Comparison of ENCODE assay signal across 8 cellular contexts in genomic region chr12:8179989-8180585, GRCh38. TPM values are rescaled to one million over a fixed set of nuclear protein-coding genes. Genes with fewer than 3 reads are reported as not detected.
A peak's percentile ranks its signal among the peaks of the same experiment; 100 is the strongest.
DNase-seq lines count a peak whose midpoint lies in the region; ATAC-seq and TF ChIP-seq lines count a peak whose summit lies in the region.
"Not testable (repeated sequence)": the region's sequence is repeated elsewhere in the genome, so short reads cannot be mapped to it uniquely, and the experiment has no call there.

No MANE protein-coding gene starts in this region.

- not testable (repeated sequence) for H3K9me3 ChIP-seq in CD4-positive, alpha-beta T cell (ENCODE audit: control insufficient read depth, low read length); ascending aorta

- peak overlapping the region; percentile 88 for H3K4me3 Mint-ChIP-seq in CD4-positive, alpha-beta T cell
- H3K4me3 Mint-ChIP-seq in HFFc6 = peak overlapping the region; percentile 86
- H3K4me3 Mint-ChIP-seq in neural crest cell = peak overlapping the region; percentile 75

- not testable (repeated sequence) for H3K36me3 Mint-ChIP-seq in CD4-positive, alpha-beta T cell (ENCODE audit: low read depth); HFFc6 (ENCODE audit: low read depth); neural crest cell (ENCODE audit: low read depth)

- POLR2A ChIA-PET in CD4-positive, alpha-beta T cell (lab: Charles Lee) = not testable (repeated sequence)

- H3K27me3 ChIP-seq in CD4-positive, alpha-beta T cell (ENCODE audit: control insufficient read depth, insufficient read depth, low read length); ascending aorta: not testable (repeated sequence)

- TF ChIP-seq CTCF in CD4-positive, alpha-beta T cell (IDR thresholded peaks at IDR 0.05) = peak; percentile 68
- TF ChIP-seq CTCF in HFFc6 (IDR thresholded peaks at IDR 0.05) = peak; percentile 83
- 0 out of 2 replicates have a peak, but pooled peaks have one; percentile 17 for TF ChIP-seq CTCF in WI38 (IDR thresholded peaks at IDR 0.05; ENCODE audit: low read depth, low read length)
- TF ChIP-seq CTCF in ascending aorta (IDR thresholded peaks at IDR 0.05) = peak in 2 of 3 experiments; percentile 44 to 58
- TF ChIP-seq CTCF in neural crest cell (conservative IDR thresholded peaks at IDR 0.05) = peak; percentile 78

- peak overlapping the region; percentile 75 for H3K27ac Mint-ChIP-seq in CD4-positive, alpha-beta T cell
- H3K27ac Mint-ChIP-seq in HFFc6 = peak overlapping the region; percentile 72
- not testable (repeated sequence) for H3K27ac Mint-ChIP-seq in neural crest cell (ENCODE audit: unreplicated experiment)

- ATAC-seq in CD4-positive, alpha-beta T cell (ENCODE audit: poor library complexity) = peak; percentile 90
- not testable (repeated sequence) for ATAC-seq in Right ventricle myocardium superior (ENCODE audit: poor library complexity)

- H3K27ac ChIP-seq in CD4-positive, alpha-beta T cell (ENCODE audit: low read depth, low read length) = not testable (repeated sequence)
- peak overlapping the region; percentile 77 to 94 for H3K27ac ChIP-seq in ascending aorta

- CTCF ChIA-PET in CD4-positive, alpha-beta T cell (lab: Charles Lee) = not testable (repeated sequence)

- H3K4me1 Mint-ChIP-seq in CD4-positive, alpha-beta T cell (ENCODE audit: low read depth) = peaks cover 21% of the 10 kb centered on the region
- H3K4me1 Mint-ChIP-seq in HFFc6 (ENCODE audit: low read depth) (peaks cover 20% of the 10 kb centered on the region), neural crest cell (peaks cover 17% of the 10 kb centered on the region)

- intact Hi-C loops in CD4-positive, alpha-beta T cell (cut with DNase I, micrococcal nuclease) = loop anchor here (2.0 to 5.0 kb wide), 3 partner anchors 52 to 73 kb away; no protein-coding TSS in a partner anchor
- intact Hi-C loops in ascending aorta (cut with DNase I) = loop anchor here (10.0 kb wide), 1 partner anchor 55 kb away; no protein-coding TSS in a partner anchor
- intact Hi-C loops in Right ventricle myocardium superior (cut with DNase I) = not testable (repeated sequence)

- not testable (repeated sequence) for H3K4me1 ChIP-seq in ascending aorta

- H3K36me3 ChIP-seq in ascending aorta = not testable (repeated sequence)

- peak; percentile 41 to 79 (median 65) for DNase-seq in CD4-positive, alpha-beta T cell
- DNase-seq in HFFc6 = peak; percentile 18
- peak; percentile 31 for DNase-seq in NCI-H446 treated with DMSO at 0.1 percent for 48 hours (lab: John Stamatoyannopoulos, UW)
- peak; percentile 31 to 83 for DNase-seq in ascending aorta (ENCODE audit: low spot score in 2 of 2)
- DNase-seq in Right ventricle myocardium superior = peak; percentile 77
- DNase-seq in neural crest cell (ENCODE audit: low read depth, low spot score) = peak; percentile 65
- DNase-seq in stimulated activated CD8-positive, alpha-beta memory T cell treated with anti-CD3 and anti-CD28 coated beads, Interleukin-4, amount 100 ng/mL, for 4 hours (ENCODE audit: low read depth in 2 of 2, low spot score in 1 of 2) = peak; percentile 31 to 69

- H3K9me3 Mint-ChIP-seq in CD4-positive, alpha-beta T cell; HFFc6; neural crest cell: not testable (repeated sequence)

- H3K27me3 Mint-ChIP-seq in CD4-positive, alpha-beta T cell; HFFc6 (ENCODE audit: insufficient read depth); neural crest cell (ENCODE audit: low read depth): not testable (repeated sequence)

- peak overlapping the region; percentile 61 for H3K4me3 ChIP-seq in WI38 (ENCODE audit: low read depth, low read length)
- H3K4me3 ChIP-seq in ascending aorta = peak overlapping the region; percentile 61 to 95

RNA-seq across cellular contexts. Expression of gene ZNF705A, which starts 23.3 kb away (rescaled TPM):
- under 1 TPM in 1 of 2 experiments, not detected in 1; 0.08 TPM for total RNA-seq in CD4-positive, alpha-beta T cell
- total RNA-seq in HFFc6 (2021; fragmentation: NEBNext Ultra II Directional; extraction: Animal tissue kit (Norgen Biotek cat#: 25700)) = not detected
- total RNA-seq in ascending aorta (not detected), Right ventricle myocardium superior (not detected), neural crest cell (not detected in 2 replicates)

RNA-seq across cellular contexts. Expression of gene FAM90A1, which starts 47.3 kb away (rescaled TPM):
- under 1 TPM; 0.30 to 0.47 TPM for total RNA-seq in CD4-positive, alpha-beta T cell
- under 1 TPM in 4 of 6 experiments, not detected in 2; 0.25 to 0.66 (median 0.31) TPM for total RNA-seq in HFFc6 (2021; fragmentation: NEBNext Ultra II Directional; extraction: Animal tissue kit (Norgen Biotek cat#: 25700))
- not detected for total RNA-seq in ascending aorta
- not detected for total RNA-seq in Right ventricle myocardium superior
- total RNA-seq in neural crest cell = not detected in 2 replicates

RNA-seq across cellular contexts. Expression of gene CLEC4A, which starts 56.7 kb away (rescaled TPM):
- 1 to 10 TPM in 1 of 2 experiments, under 1 TPM in 1; 0.39 to 1.0 TPM for total RNA-seq in CD4-positive, alpha-beta T cell
- under 1 TPM in 5 of 6 experiments, not detected in 1; 0.23 to 0.38 (median 0.34) TPM for total RNA-seq in HFFc6 (2021; fragmentation: NEBNext Ultra II Directional; extraction: Animal tissue kit (Norgen Biotek cat#: 25700))
- 28.8 TPM for total RNA-seq in ascending aorta
- 0.38 TPM for total RNA-seq in Right ventricle myocardium superior
- total RNA-seq in neural crest cell = not detected in 2 replicates

Comparison
In these comparisons a context has a peak if more than half of its experiments do, and no peak if none do; other contexts are left out.
1. DNase-seq: peak in every context shown above with its lines; median percentile 77 in Right ventricle myocardium superior; 65 in CD4-positive, alpha-beta T cell; 65 in neural crest cell; 57 in ascending aorta; 50 in stimulated activated CD8-positive, alpha-beta memory T cell treated with anti-CD3 and anti-CD28 coated beads, Interleukin-4, amount 100 ng/mL, for 4 hours; 31 in NCI-H446 treated with DMSO at 0.1 percent for 48 hours; 18 in HFFc6.
2. CTCF ChIP-seq: peak in every context shown above with its lines; median percentile 83 in HFFc6; 78 in neural crest cell; 68 in CD4-positive, alpha-beta T cell; 51 in ascending aorta; 17 in WI38.
3. RNA of gene CLEC4A, which starts 56.7 kb away (total RNA-seq): 28.8 TPM in ascending aorta (single experiment); 0.39 to 1.0 TPM in CD4-positive, alpha-beta T cell, 0.38 TPM in Right ventricle myocardium superior (single experiment), 0.23 to 0.38 TPM in HFFc6 and not detected in neural crest cell; every median in the first group is over 10 times any median in the second.
4. Peak in every context shown above with its lines, with median percentiles within 50 percentile points of each other: H3K4me3 Mint-ChIP-seq.